ENCODE assay signal across 32 cellular contexts in genomic region chr7:81606078-81606863, GRCh38.
"Had no signal": no experiment of that assay in that cellular context is flagged by ENCODE, and none has a peak within 500 bp of the region (broad histone marks: within the 10 kb centered on the region; RNA-seq: fewer than 3 reads in every experiment).

No MANE protein-coding gene starts in this region.

- H3K27ac Mint-ChIP-seq: activated CD4-positive, alpha-beta memory T cell treated with anti-CD3 and anti-CD28 coated beads for 36 hours; activated T-cell treated with anti-CD3 and anti-CD28 coated beads, Interleukin-2, amount 50 U/mL, for 24 hours; naive thymus-derived CD8-positive, alpha-beta T cell; stimulated activated memory B cell treated with anti-CD40 and anti-IgM and Interleukin-4, amounts not matched to agents 10 μg/mL and 1 μg/mL and 100 μg/mL, for 72 hours; stimulated activated naive CD8-positive, alpha-beta T cell treated with anti-CD3 and anti-CD28 coated beads, Interleukin-15, amount 100 ng/mL, for 72 hours had no signal

- H3K4me1 Mint-ChIP-seq: naive thymus-derived CD8-positive, alpha-beta T cell; neural crest cell; stimulated activated memory B cell treated with anti-CD40 and anti-IgM and Interleukin-4, amounts not matched to agents 10 μg/mL and 1 μg/mL and 100 μg/mL, for 72 hours; stimulated activated naive CD8-positive, alpha-beta T cell treated with anti-CD3 and anti-CD28 coated beads, Interleukin-15, amount 100 ng/mL, for 72 hours had no signal

- H3K4me3 ChIP-seq: heart right ventricle, left lung, lower lobe of right lung, pancreas, prostate gland, sigmoid colon, smooth muscle cell, thyroid gland, upper lobe of left lung had no signal

- H3K4me1 ChIP-seq: foreskin keratinocyte, left lung, lower lobe of right lung, pancreas, prostate gland, sigmoid colon, thyroid gland, upper lobe of left lung had no signal

- ATAC-seq: activated CD4-positive, CD25-positive, alpha-beta regulatory T cell treated with anti-CD3 and anti-CD28 coated beads, Interleukin-2, amount 50 U/mL, for 24 hours; esophagus mucosa; foreskin keratinocyte; heart right ventricle; left lung; lower lobe of right lung; naive thymus-derived CD8-positive, alpha-beta T cell; pancreas; stimulated activated memory B cell treated with anti-CD40 and anti-IgM and Interleukin-4, amounts not matched to agents 10 μg/mL and 1 μg/mL and 100 μg/mL, for 72 hours; stimulated activated naive CD8-positive, alpha-beta T cell treated with anti-CD3 and anti-CD28 coated beads, Interleukin-15, amount 100 ng/mL, for 72 hours had no signal

- H3K9me3 ChIP-seq: heart right ventricle, left lung, lower lobe of right lung, pancreas, prostate gland, sigmoid colon, thyroid gland, upper lobe of left lung had no signal

- H3K27ac ChIP-seq: foreskin keratinocyte, heart right ventricle, left lung, lower lobe of right lung, pancreas, prostate gland, sigmoid colon, thyroid gland, upper lobe of left lung had no signal

- FAIRE-seq: astrocyte, pancreas had no signal

- H3K4me2 ChIP-seq: smooth muscle cell had no signal

- H3K9me3 Mint-ChIP-seq: activated T-cell treated with anti-CD3 and anti-CD28 coated beads, Interleukin-2, amount 50 U/mL, for 24 hours; stimulated activated naive CD8-positive, alpha-beta T cell treated with anti-CD3 and anti-CD28 coated beads, Interleukin-15, amount 100 ng/mL, for 72 hours had no signal

- H3K36me3 Mint-ChIP-seq: activated CD4-positive, alpha-beta memory T cell treated with anti-CD3 and anti-CD28 coated beads for 36 hours; naive thymus-derived CD8-positive, alpha-beta T cell; stimulated activated memory B cell treated with anti-CD40 and anti-IgM and Interleukin-4, amounts not matched to agents 10 μg/mL and 1 μg/mL and 100 μg/mL, for 72 hours had no signal

- H3K27me3 Mint-ChIP-seq: activated CD4-positive, alpha-beta memory T cell treated with anti-CD3 and anti-CD28 coated beads for 36 hours; activated T-cell treated with anti-CD3 and anti-CD28 coated beads, Interleukin-2, amount 50 U/mL, for 24 hours; naive thymus-derived CD8-positive, alpha-beta T cell; stimulated activated memory B cell treated with anti-CD40 and anti-IgM and Interleukin-4, amounts not matched to agents 10 μg/mL and 1 μg/mL and 100 μg/mL, for 72 hours; stimulated activated naive CD8-positive, alpha-beta T cell treated with anti-CD3 and anti-CD28 coated beads, Interleukin-15, amount 100 ng/mL, for 72 hours had no signal

- DNase-seq: activated CD4-positive, alpha-beta memory T cell treated with anti-CD3 and anti-CD28 coated beads for 36 hours; activated CD4-positive, alpha-beta T cell treated with anti-CD3 and anti-CD28 coated beads for 48 hours; activated CD8-positive, alpha-beta memory T cell treated with anti-CD3 and anti-CD28 coated beads, Interleukin-2, amount 50 U/mL, for 4 hours; activated gamma-delta T cell; activated naive CD4-positive, alpha-beta T cell treated with anti-CD3 and anti-CD28 coated beads, Interleukin-2, amount 50 U/mL, for 16 hours; activated T-cell treated with anti-CD3 and anti-CD28 coated beads, Interleukin-2, amount 50 U/mL, for 24 hours; amniotic stem cell; caudate nucleus; cortex of kidney; foreskin keratinocyte; heart right ventricle; kidney glomerular epithelial cell; left lung; lower lobe of right lung; mesenchymal stem cell; naive thymus-derived CD8-positive, alpha-beta T cell; nucleus accumbens; pancreas; sigmoid colon; stimulated activated CD4-positive, alpha-beta T cell treated with anti-CD3 and anti-CD28 coated beads, Interleukin-1b, Interleukin-23, amount 100 ng/mL, for 48 hours; stimulated activated CD4-positive, alpha-beta T cell treated with anti-CD3 and anti-CD28 coated beads, Interleukin-4, amount 100 ng/mL, for 4 hours; stimulated activated CD8-positive, alpha-beta memory T cell treated with anti-CD3 and anti-CD28 coated beads, Interleukin-4, amount 100 ng/mL, for 48 hours; stimulated activated naive CD8-positive, alpha-beta T cell treated with anti-CD3 and anti-CD28 coated beads, Interleukin-15, amount 100 ng/mL, for 72 hours; thyroid gland; upper lobe of left lung had no signal

- H3K4me3 Mint-ChIP-seq: activated CD4-positive, alpha-beta memory T cell treated with anti-CD3 and anti-CD28 coated beads for 36 hours; activated T-cell treated with anti-CD3 and anti-CD28 coated beads, Interleukin-2, amount 50 U/mL, for 24 hours; naive thymus-derived CD8-positive, alpha-beta T cell; neural crest cell; stimulated activated memory B cell treated with anti-CD40 and anti-IgM and Interleukin-4, amounts not matched to agents 10 μg/mL and 1 μg/mL and 100 μg/mL, for 72 hours; stimulated activated naive CD8-positive, alpha-beta T cell treated with anti-CD3 and anti-CD28 coated beads, Interleukin-15, amount 100 ng/mL, for 72 hours had no signal

- H3K36me3 ChIP-seq: heart right ventricle, left lung, lower lobe of right lung, pancreas, prostate gland, sigmoid colon, thyroid gland, upper lobe of left lung had no signal

- H3K27me3 ChIP-seq: foreskin keratinocyte, heart right ventricle, left lung, pancreas, sigmoid colon, thyroid gland, upper lobe of left lung had no signal
